8 cellular contexts compared by ENCODE assay signal in the genomic region with DNA sequence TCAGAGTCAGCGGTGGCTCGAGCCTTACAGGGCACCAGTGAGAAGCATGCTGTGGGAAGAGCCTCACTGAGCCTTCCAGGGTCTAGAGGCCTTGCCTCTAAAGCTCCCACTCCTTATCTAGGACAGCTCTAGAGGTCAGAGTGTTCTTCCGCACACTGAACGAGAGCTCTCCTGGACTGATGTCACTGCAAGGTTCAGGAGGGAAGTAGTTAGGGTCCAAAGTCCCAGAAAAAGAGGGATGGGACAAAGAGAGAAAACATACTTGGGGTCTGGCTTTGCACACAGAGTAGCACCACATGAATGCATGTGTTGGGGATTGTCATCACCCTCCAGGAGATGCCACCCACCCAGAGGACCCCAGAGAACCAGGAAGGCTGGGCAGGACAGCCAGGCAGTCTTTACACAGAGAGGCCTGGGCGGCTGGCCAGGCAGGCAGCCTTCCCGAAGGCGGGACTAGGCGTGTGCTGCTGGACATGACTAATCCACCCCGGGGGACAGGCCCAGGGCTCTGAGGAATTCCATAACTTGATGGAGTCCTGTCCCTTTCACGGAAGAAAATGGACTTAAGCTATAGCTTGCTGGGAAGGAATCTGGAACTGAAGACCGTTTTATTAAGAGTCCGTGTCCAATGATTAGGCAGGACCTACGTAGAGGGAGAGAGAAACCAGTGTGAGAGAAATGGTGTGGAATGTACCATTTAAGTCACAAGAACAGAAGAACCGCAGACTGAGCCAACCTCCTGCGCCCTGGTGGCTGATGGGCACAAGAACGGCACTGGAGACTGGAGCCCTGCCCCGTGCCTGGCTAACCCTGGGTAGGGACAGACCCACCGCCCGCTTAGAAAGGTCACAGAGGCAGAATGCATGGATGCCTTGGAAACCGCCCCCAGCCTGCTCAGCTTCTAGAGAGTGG. TPM values are rescaled to one million over a fixed set of nuclear protein-coding genes. Genes with fewer than 3 reads are reported as not detected.
DNase-seq lines count a peak whose midpoint lies in the region; FAIRE-seq and TF ChIP-seq lines count a peak whose summit lies in the region.

No MANE protein-coding gene starts in this region.

- TF ChIP-seq POLR2A in GM12891 (IDR thresholded peaks at IDR 0.05; ENCODE audit: low read depth, low read length) = no peak

- TF ChIP-seq CTCF in brain microvascular endothelial cell (IDR thresholded peaks at IDR 0.05; ENCODE audit: low read depth, low read length, missing control alignments) = no peak

- H3K27ac ChIP-seq in brain microvascular endothelial cell = peak overlapping the region; percentile 100

- DNase-seq in HCEC 1CT = peak; percentile 86
- peak; percentile 86 for DNase-seq in brain microvascular endothelial cell
- peak; percentile 85 for DNase-seq in islet precursor cell
- peak; percentile 79 for DNase-seq in smooth muscle cell of the brain vasculature (ENCODE audit: low read depth, low spot score)
- DNase-seq in NCI-H446 treated with DMSO at 0.1 percent for 48 hours (lab: John Stamatoyannopoulos, UW) = no peak
- no peak for DNase-seq in activated CD4-positive, alpha-beta T cell treated with anti-CD3 and anti-CD28 coated beads, Interleukin-2, amount 50 U/mL, for 48 hours
- DNase-seq in stimulated activated CD4-positive, alpha-beta T cell treated with anti-CD3 and anti-CD28 coated beads, Interleukin-2, amount 100 ng/mL, for 48 hours = no peak
- no peak for DNase-seq in GM12891 (ENCODE audit: insufficient read length, low spot score)

- no peak overlapping the region for H3K4me3 ChIP-seq in brain microvascular endothelial cell (ENCODE audit: low read depth, low read length)

- FAIRE-seq in GM12891 (lab: Jason Lieb, UNC) = no peak

- in situ Hi-C loops in brain microvascular endothelial cell (cut with HindIII; ENCODE audit: low pct_ligation_motif_present, low sequenced_read_pairs) = no loop called here

- H3K27me3 ChIP-seq in brain microvascular endothelial cell (replicated peaks) = no peaks in the 10 kb centered on the region

- peaks cover 26% of the 10 kb centered on the region for H3K36me3 ChIP-seq in brain microvascular endothelial cell (replicated peaks)

TF ChIP-seq in GM12891, 5 proteins besides CTCF, POLR2A, EP300 and RAD21:
- TF ChIP-seq TAF1 (IDR thresholded peaks at IDR 0.05; ENCODE audit: low read depth, low read length) = no peak

RNA-seq across cellular contexts. Expression of gene EPHX3, which starts 16.7 kb away (rescaled TPM):
- polyA plus RNA-seq in GM12891 (2012; ENCODE audit: low read depth, missing spikeins) = 0.14 TPM

RNA-seq across cellular contexts. Expression of gene NOTCH3, which starts 48.1 kb away (rescaled TPM):
- polyA plus RNA-seq in GM12891 (2012; ENCODE audit: low read depth, missing spikeins) = 0.42 TPM

Comparison
In these comparisons a context has a peak if more than half of its experiments do, and no peak if none do; other contexts are left out.
1. DNase-seq: peak in HCEC 1CT (single experiment), brain microvascular endothelial cell (single experiment), islet precursor cell (single experiment) and smooth muscle cell of the brain vasculature (single experiment); none in NCI-H446 treated with DMSO at 0.1 percent for 48 hours (single experiment), activated CD4-positive, alpha-beta T cell treated with anti-CD3 and anti-CD28 coated beads, Interleukin-2, amount 50 U/mL, for 48 hours (0 of 2), stimulated activated CD4-positive, alpha-beta T cell treated with anti-CD3 and anti-CD28 coated beads, Interleukin-2, amount 100 ng/mL, for 48 hours (0 of 2) and GM12891 (single experiment).